15 cellular contexts compared by ENCODE assay signal in genomic region chr19:53874384-53874995, GRCh38. TPM values are rescaled to one million over a fixed set of nuclear protein-coding genes. Genes with fewer than 3 reads are reported as not detected.
DNase-seq lines count a peak whose midpoint lies in the region; ATAC-seq and TF ChIP-seq lines count a peak whose summit lies in the region.
"Had no signal": no experiment of that assay in that cellular context is flagged by ENCODE, and none has a peak within 500 bp of the region (broad histone marks: within the 10 kb centered on the region; RNA-seq: fewer than 3 reads in every experiment).

No MANE protein-coding gene starts in this region.

- H3K9me3 ChIP-seq in BLaER1 (no peaks in the 10 kb centered on the region), BE2C (no peaks in the 10 kb centered on the region)
- no peaks in the 10 kb centered on the region for H3K9me3 ChIP-seq in naive thymus-derived CD4-positive, alpha-beta T cell (ENCODE audit: control insufficient read depth in 2 of 3, low read length in 3 of 3)
- H3K9me3 ChIP-seq: gastrocnemius medialis had no signal

- peaks cover 86% of the 10 kb centered on the region for H3K4me1 ChIP-seq in BLaER1
- H3K4me1 ChIP-seq in naive thymus-derived CD4-positive, alpha-beta T cell (ENCODE audit: control insufficient read depth in 2 of 2, insufficient read depth in 2 of 2, low read length in 2 of 2), result peaks cover 25 to 66% of the 10 kb centered on the region in 2 donors
- H3K4me1 ChIP-seq in BE2C, result no peaks in the 10 kb centered on the region

- H3K36me3 Mint-ChIP-seq in activated T-helper 17 cell treated with anti-CD3 and anti-CD28 coated beads, Interleukin-2, amount 50 U/mL, for 72 hours (ENCODE audit: low read depth), result peaks cover 67% of the 10 kb centered on the region
- peaks cover 14 to 49% (median 27%) of the 10 kb centered on the region in 5 donors for H3K36me3 Mint-ChIP-seq in naive thymus-derived CD4-positive, alpha-beta T cell

- CTCF ChIA-PET in naive thymus-derived CD4-positive, alpha-beta T cell (lab: Charles Lee), result interaction anchor here (1.1 kb wide), 2 partner anchors 9 to 26 kb away, joined by 5 to 11 read pairs; no protein-coding TSS in a partner anchor

- H3K9ac ChIP-seq in BLaER1, result peak overlapping the region; percentile 62

- H3K27me3 ChIP-seq in BLaER1 (no peaks in the 10 kb centered on the region), H7 (ENCODE audit: control insufficient read depth, insufficient read depth, low read length) (no peaks in the 10 kb centered on the region), BE2C (no peaks in the 10 kb centered on the region)
- peaks cover 0 to 1% of the 10 kb centered on the region in 2 donors for H3K27me3 ChIP-seq in naive thymus-derived CD4-positive, alpha-beta T cell (ENCODE audit: control insufficient read depth in 2 of 2, insufficient read depth in 2 of 2, low read length in 2 of 2)
- H3K27me3 ChIP-seq: brain microvascular endothelial cell had no signal

- DNase-seq in H7, result peak; percentile 19
- peak in 6 of 9 donors; percentile 49 to 68 (median 61) for DNase-seq in naive thymus-derived CD4-positive, alpha-beta T cell
- DNase-seq in GM13976 (ENCODE audit: low spot score), result no peak
- no peak for DNase-seq in SW 1271 (lab: John Stamatoyannopoulos, UW)
- no peak for DNase-seq in NCI-H2171 (lab: John Stamatoyannopoulos, UW)
- DNase-seq in BE2C, result no peak
- DNase-seq: brain microvascular endothelial cell, C1 segment of cervical spinal cord, gastrocnemius medialis, midbrain, NCI-H2029 had no signal

- H3K4me3 ChIP-seq in BLaER1, result peak overlapping the region; percentile 43
- H3K4me3 ChIP-seq in H7 (ENCODE audit: insufficient read depth, low read depth, low read length), result no peak overlapping the region
- H3K4me3 ChIP-seq in naive thymus-derived CD4-positive, alpha-beta T cell (ENCODE audit: low read length), result peak overlapping the region; percentile 32
- H3K4me3 ChIP-seq in BE2C (ENCODE audit: low read depth, low read length), result no peak overlapping the region
- H3K4me3 ChIP-seq: gastrocnemius medialis had no signal

- no peak for ATAC-seq in activated T-helper 17 cell treated with anti-CD3 and anti-CD28 coated beads, Interleukin-2, amount 50 U/mL, for 72 hours (replicated peaks)
- ATAC-seq in naive thymus-derived CD4-positive, alpha-beta T cell, result no peak
- ATAC-seq: gastrocnemius medialis had no signal

- intact Hi-C loops in naive thymus-derived CD4-positive, alpha-beta T cell (cut with micrococcal nuclease), result no loop called here

- no peaks in the 10 kb centered on the region for H3K9me3 Mint-ChIP-seq in activated T-helper 17 cell treated with anti-CD3 and anti-CD28 coated beads, Interleukin-2, amount 50 U/mL, for 72 hours
- H3K9me3 Mint-ChIP-seq in naive thymus-derived CD4-positive, alpha-beta T cell, result peaks cover 0 to 10% (median 3%) of the 10 kb centered on the region in 11 donors

- H3K27ac Mint-ChIP-seq in activated T-helper 17 cell treated with anti-CD3 and anti-CD28 coated beads, Interleukin-2, amount 50 U/mL, for 72 hours, result peak overlapping the region; percentile 55
- H3K27ac Mint-ChIP-seq in naive thymus-derived CD4-positive, alpha-beta T cell, result peak overlapping the region in 8 of 9 donors; percentile 78 to 98 (median 94)

- POLR2A ChIA-PET in naive thymus-derived CD4-positive, alpha-beta T cell (lab: Charles Lee), result interaction anchor here (0.6 to 1.4 kb wide), 4 partner anchors 8 to 1762 kb away, joined by 3 to 7 read pairs (median 4); partner anchors contain the start of gene CNOT3

- H3K27ac ChIP-seq in BLaER1, result peak overlapping the region; percentile 57
- H3K27ac ChIP-seq in naive thymus-derived CD4-positive, alpha-beta T cell (ENCODE audit: low read depth, low read length), result peak overlapping the region; percentile 71
- H3K27ac ChIP-seq: brain microvascular endothelial cell, gastrocnemius medialis had no signal

- TF ChIP-seq CTCF in GM13976 (IDR thresholded peaks at IDR 0.05; ENCODE audit: borderline replicate concordance, control extremely low read depth, extremely low read depth, insufficient read depth, missing control alignments), result no peak
- no peak for TF ChIP-seq CTCF in BE2C (IDR thresholded peaks at IDR 0.05; ENCODE audit: low read depth, low read length)

- in situ Hi-C loops in GM13976 (cut with MboI; ENCODE audit: low sequenced_read_pairs, unreplicated experiment), result no loop called here

- peaks cover 69% of the 10 kb centered on the region for H4K20me1 ChIP-seq in BLaER1

- no peaks in the 10 kb centered on the region for H3K27me3 Mint-ChIP-seq in activated T-helper 17 cell treated with anti-CD3 and anti-CD28 coated beads, Interleukin-2, amount 50 U/mL, for 72 hours
- peaks cover 0 to 6% (median 0%) of the 10 kb centered on the region in 5 donors for H3K27me3 Mint-ChIP-seq in naive thymus-derived CD4-positive, alpha-beta T cell

- peaks cover 51% of the 10 kb centered on the region for H3K36me3 ChIP-seq in BLaER1
- H3K36me3 ChIP-seq in H7 (replicated peaks; ENCODE audit: control insufficient read depth, insufficient read depth, low read length), result peaks cover 19% of the 10 kb centered on the region
- H3K36me3 ChIP-seq in naive thymus-derived CD4-positive, alpha-beta T cell (ENCODE audit: control insufficient read depth in 2 of 3, insufficient read depth in 3 of 3, low read length in 3 of 3), result peaks cover 0 to 13% (median 6%) of the 10 kb centered on the region in 3 experiments
- H3K36me3 ChIP-seq in BE2C, result peaks cover 11% of the 10 kb centered on the region; the same call in 1 of the 2 replicates
- H3K36me3 ChIP-seq: gastrocnemius medialis had no signal

- peaks cover 36% of the 10 kb centered on the region for H3K4me1 Mint-ChIP-seq in activated T-helper 17 cell treated with anti-CD3 and anti-CD28 coated beads, Interleukin-2, amount 50 U/mL, for 72 hours
- H3K4me1 Mint-ChIP-seq in naive thymus-derived CD4-positive, alpha-beta T cell, result peaks cover 50 to 89% (median 69%) of the 10 kb centered on the region in 7 donors

- H3K4me2 ChIP-seq in BLaER1, result peak overlapping the region; percentile 91

- H3K4me3 Mint-ChIP-seq in activated T-helper 17 cell treated with anti-CD3 and anti-CD28 coated beads, Interleukin-2, amount 50 U/mL, for 72 hours, result peak overlapping the region; percentile 35
- peak overlapping the region; percentile 64 to 82 (median 73) for H3K4me3 Mint-ChIP-seq in naive thymus-derived CD4-positive, alpha-beta T cell

RNA-seq across cellular contexts. Expression of gene MYADM, which starts 6.8 kb away (rescaled TPM):
- total RNA-seq in H7 (2014; rRNA removed; shearing (Covaris generic)), result 37.5 and 44.9 TPM in 2 replicates
- total RNA-seq in activated T-helper 17 cell treated with anti-CD3 and anti-CD28 coated beads, Interleukin-2, amount 50 U/mL, for 72 hours, result 10 to 100 TPM; 48.8 to 72.8 TPM
- total RNA-seq in naive thymus-derived CD4-positive, alpha-beta T cell, result 100 to 1,000 TPM in 3 of 5 experiments, 10 to 100 TPM in 2; 51.5 to 524 (median 116) TPM
- polyA plus RNA-seq in naive thymus-derived CD4-positive, alpha-beta T cell, result 10 to 100 TPM; 60.6 to 61.3 TPM
- polyA plus RNA-seq in BE2C (2012; ENCODE audit: insufficient read depth, insufficient read length, low read depth), result 36.7 TPM

RNA-seq across cellular contexts. Expression of gene PRKCG, which starts 7.5 kb away (rescaled TPM):
- total RNA-seq in H7 (2014; rRNA removed; shearing (Covaris generic)), result 1.1 and 1.7 TPM in 2 replicates
- total RNA-seq in activated T-helper 17 cell treated with anti-CD3 and anti-CD28 coated beads, Interleukin-2, amount 50 U/mL, for 72 hours, result not detected
- total RNA-seq in naive thymus-derived CD4-positive, alpha-beta T cell, result 1 to 10 TPM in 2 of 5 experiments, not detected in 3; 1.6 to 2.4 TPM
- polyA plus RNA-seq in naive thymus-derived CD4-positive, alpha-beta T cell, result under 1 TPM in 1 of 2 donors, not detected in 1; 0.05 TPM
- polyA plus RNA-seq in BE2C (2012; ENCODE audit: insufficient read depth, insufficient read length, low read depth), result 0.28 TPM
- total RNA-seq: gastrocnemius medialis, LHCN-M2, pulmonary artery endothelial cell had no signal

RNA-seq across cellular contexts. Expression of gene CACNG7, which starts 34.6 kb away (rescaled TPM):
- total RNA-seq in H7 (2014; rRNA removed; shearing (Covaris generic)), result 3.8 and 4.5 TPM in 2 replicates
- total RNA-seq in activated T-helper 17 cell treated with anti-CD3 and anti-CD28 coated beads, Interleukin-2, amount 50 U/mL, for 72 hours, result not detected
- total RNA-seq in naive thymus-derived CD4-positive, alpha-beta T cell, result not detected
- not detected for polyA plus RNA-seq in naive thymus-derived CD4-positive, alpha-beta T cell
- polyA plus RNA-seq in BE2C (2012; ENCODE audit: insufficient read depth, insufficient read length, low read depth), result 6.7 TPM
- total RNA-seq: gastrocnemius medialis had no signal

RNA-seq across cellular contexts. Expression of gene NLRP12, which starts 50.4 kb away (rescaled TPM):
- 12.7 and 16.1 TPM in 2 replicates for total RNA-seq in H7 (2014; rRNA removed; shearing (Covaris generic))
- total RNA-seq in activated T-helper 17 cell treated with anti-CD3 and anti-CD28 coated beads, Interleukin-2, amount 50 U/mL, for 72 hours, result not detected
- 10 to 100 TPM in 1 of 5 experiments, 1 to 10 TPM in 1, under 1 TPM in 1, not detected in 2; 0.14 to 16.1 (median 1.8) TPM for total RNA-seq in naive thymus-derived CD4-positive, alpha-beta T cell
- not detected for polyA plus RNA-seq in naive thymus-derived CD4-positive, alpha-beta T cell
- polyA plus RNA-seq in BE2C (2012; ENCODE audit: insufficient read depth, insufficient read length, low read depth), result not detected
- total RNA-seq: LHCN-M2 had no signal

Comparison
In these comparisons a context has a peak if more than half of its experiments do, and no peak if none do; other contexts are left out.
1. H3K4me3 ChIP-seq: peak in BLaER1 (single experiment) and naive thymus-derived CD4-positive, alpha-beta T cell (single experiment); none in H7 (single experiment) and BE2C (single experiment).
2. DNase-seq: peak in H7 (single experiment) and naive thymus-derived CD4-positive, alpha-beta T cell (6 of 9); none in GM13976 (single experiment), SW 1271 (0 of 2), NCI-H2171 (single experiment) and BE2C (single experiment).